ENCODE assay signal across 20 cellular contexts in the genomic region with DNA sequence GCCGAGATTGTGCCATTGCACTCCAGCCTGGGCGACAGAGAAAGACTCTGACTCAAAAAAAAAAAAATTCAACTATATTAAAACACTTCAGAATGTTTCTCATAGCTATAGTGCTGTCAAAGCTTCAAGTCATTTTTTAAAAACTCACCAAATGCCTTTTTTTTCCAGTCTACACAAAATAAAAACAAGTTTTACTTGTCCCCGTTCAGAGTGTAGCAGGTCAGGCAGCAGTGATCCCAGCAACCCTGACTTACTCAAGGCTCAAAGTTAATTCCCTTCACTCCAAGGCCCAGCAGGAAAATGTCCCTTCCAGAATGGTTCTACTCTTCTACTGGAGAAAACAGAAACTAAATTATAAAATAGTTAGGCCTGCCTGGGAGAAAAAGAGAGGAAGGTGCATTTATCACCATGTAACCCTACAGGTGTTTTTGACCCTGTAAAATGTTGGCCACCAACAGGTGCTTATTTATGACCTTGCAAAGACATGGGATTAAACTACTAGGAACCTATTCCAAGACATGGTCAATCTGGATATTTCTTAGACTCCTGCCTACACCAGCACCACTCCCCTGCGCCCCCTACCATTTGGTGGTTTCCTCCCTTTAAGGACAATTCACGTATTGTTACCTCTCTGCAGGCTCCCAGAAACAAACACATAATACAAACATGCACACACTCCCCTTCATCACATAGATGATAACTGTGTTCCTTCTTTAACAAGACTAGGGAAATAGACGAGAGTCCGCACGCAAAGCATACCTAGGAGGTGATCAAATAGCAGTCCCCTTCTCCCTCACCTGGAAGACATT. TPM values are rescaled to one million over a fixed set of nuclear protein-coding genes. Genes with fewer than 3 reads are reported as not detected.
A peak's percentile ranks its signal among the peaks of the same experiment; 100 is the strongest.
DNase-seq lines count a peak whose midpoint lies in the region; ATAC-seq and TF ChIP-seq lines count a peak whose summit lies in the region.
"Had no signal": no experiment of that assay in that cellular context is flagged by ENCODE, and none has a peak within 500 bp of the region (broad histone marks: within the 10 kb centered on the region; RNA-seq: fewer than 3 reads in every experiment).

No MANE protein-coding gene starts in this region.

- H3F3A ChIP-seq in PC-9 (ENCODE audit: insufficient read depth, low read depth) = peaks cover 35% of the 10 kb centered on the region

- BruUV-seq in HCT116 (replicated peaks; lab: Mats Ljungman, UMichigan) (no TSS peak), PC-9 (replicated peaks; lab: Mats Ljungman, UMichigan) (no TSS peak)

- peaks cover 0 to 9% of the 10 kb centered on the region in 2 donors for H3K36me3 Mint-ChIP-seq in CD4-positive, alpha-beta memory T cell

- no peak for DNase-seq in HCT116 (ENCODE audit: low read depth, low spot score)
- no peak for DNase-seq in PC-9
- no peak for DNase-seq in gastrocnemius medialis
- DNase-seq in ureter (ENCODE audit: low spot score) = no peak
- no peak for DNase-seq in CD4-positive, alpha-beta memory T cell
- no peak for DNase-seq in hepatic stellate cell (ENCODE audit: low spot score)
- DNase-seq: activated CD4-positive, alpha-beta T cell treated with anti-CD3 and anti-CD28 coated beads, Interleukin-2, amount 50 U/mL, for 4 hours; activated naive CD4-positive, alpha-beta T cell; AML-193; NCI-H1694 treated with DMSO at 0.1 percent for 48 hours; NCI-H446; pancreas; SHP77; sigmoid colon; stimulated activated naive CD4-positive, alpha-beta T cell; T-helper 1 cell; thyroid gland had no signal

- no peak overlapping the region for H3K9ac ChIP-seq in HCT116 (ENCODE audit: low read length)

- H3K9me2 ChIP-seq in HCT116 (ENCODE audit: insufficient read depth) (no peaks in the 10 kb centered on the region), PC-9 (ENCODE audit: insufficient read depth) (no peaks in the 10 kb centered on the region)

- TF ChIP-seq RAD21 in HCT116 (IDR thresholded peaks at IDR 0.05; ENCODE audit: low read depth) = no peak

- H3K4me3 Mint-ChIP-seq in CD4-positive, alpha-beta memory T cell = peak overlapping the region in 1 of 8 donors; percentile 4

- intact Hi-C loops in HCT116 (cut with micrococcal nuclease) (no loop called here), PC-9 (cut with micrococcal nuclease; ENCODE audit: unreplicated experiment) (no loop called here), gastrocnemius medialis (cut with DNase I; ENCODE audit: low total_unique reads) (loop anchor here (5.0 kb wide), 1 partner anchor 262 kb away; the partner anchor contains the start of gene MT1X)
- intact Hi-C loops in CD4-positive, alpha-beta memory T cell (cut with micrococcal nuclease) = loop anchor here (5.0 kb wide), 1 partner anchor 478 kb away; no protein-coding TSS in a partner anchor

- no peaks in the 10 kb centered on the region for H3K36me3 ChIP-seq in HCT116 (ENCODE audit: control insufficient read depth in 1 of 2, insufficient read depth in 2 of 2, low read length in 2 of 2)
- no peaks in the 10 kb centered on the region for H3K36me3 ChIP-seq in PC-9 (ENCODE audit: low read depth)
- H3K36me3 ChIP-seq in esophagus (ENCODE audit: control insufficient read depth in 2 of 2, insufficient read depth in 2 of 2, low read length in 1 of 2) = no peaks in the 10 kb centered on the region
- no peaks in the 10 kb centered on the region for H3K36me3 ChIP-seq in gastrocnemius medialis
- H3K36me3 ChIP-seq in CD4-positive, alpha-beta memory T cell (ENCODE audit: insufficient read depth, low read length) = no peaks in the 10 kb centered on the region
- H3K36me3 ChIP-seq: ascending aorta, pancreas, sigmoid colon, thyroid gland had no signal

- H2AFZ ChIP-seq in HCT116 (ENCODE audit: low read depth, low read length, poor library complexity, severe bottlenecking) = no peak overlapping the region
- no peak overlapping the region for H2AFZ ChIP-seq in PC-9

- no peaks in the 10 kb centered on the region; the same call in 1 of the 2 replicates for H4K20me1 ChIP-seq in HCT116 (ENCODE audit: insufficient read depth)
- no peaks in the 10 kb centered on the region for H4K20me1 ChIP-seq in PC-9 (ENCODE audit: insufficient read depth)

- H3K9me3 ChIP-seq in HCT116 (ENCODE audit: control insufficient read depth in 1 of 2, insufficient read depth in 1 of 2, low read depth in 1 of 2, low read length in 2 of 2) (no peaks in the 10 kb centered on the region), PC-9 (ENCODE audit: insufficient read depth, low read depth) (no peaks in the 10 kb centered on the region), esophagus (ENCODE audit: control insufficient read depth in 2 of 2, insufficient read depth in 1 of 2, low read depth in 1 of 2, low read length in 1 of 2) (no peaks in the 10 kb centered on the region), gastrocnemius medialis (no peaks in the 10 kb centered on the region)
- no peaks in the 10 kb centered on the region for H3K9me3 ChIP-seq in CD4-positive, alpha-beta memory T cell (ENCODE audit: control insufficient read depth in 1 of 2, low read length in 2 of 2)
- H3K9me3 ChIP-seq: ascending aorta, pancreas, sigmoid colon, thyroid gland had no signal

- no peaks in the 10 kb centered on the region for H3K27me3 Mint-ChIP-seq in CD4-positive, alpha-beta memory T cell

- RAD21 ChIA-PET in HCT116 (lab: Charles Lee; ENCODE audit: low non-redundant PET in 1 of 2, low total read pairs in 2 of 2, uncharacterized antibody in 2 of 2, unreplicated experiment in 2 of 2) = no interaction called here

- TF ChIP-seq POLR2A in HCT116 (IDR thresholded peaks at IDR 0.05; ENCODE audit: borderline replicate concordance, extremely low read depth, insufficient read depth, insufficient read length) (no peak), gastrocnemius medialis (IDR thresholded peaks at IDR 0.05) (no peak)

- H3K9me3 Mint-ChIP-seq in CD4-positive, alpha-beta memory T cell = no peaks in the 10 kb centered on the region

- in situ Hi-C loops in gastrocnemius medialis (cut with MboI; ENCODE audit: low sequenced_read_pairs in 4 of 4) = loop anchor here in 1 of 4 donors (25.0 kb wide), 1 partner anchor 267 kb away; the partner anchor contains the start of gene MT1X

- H3K27me3 ChIP-seq in HCT116 (ENCODE audit: insufficient read depth, low read length) (no peaks in the 10 kb centered on the region), PC-9 (ENCODE audit: insufficient read depth, low read depth) (no peaks in the 10 kb centered on the region), esophagus (ENCODE audit: control insufficient read depth in 1 of 2, insufficient read depth in 2 of 2, low read length in 2 of 2) (no peaks in the 10 kb centered on the region), gastrocnemius medialis (no peaks in the 10 kb centered on the region)
- no peaks in the 10 kb centered on the region for H3K27me3 ChIP-seq in CD4-positive, alpha-beta memory T cell (ENCODE audit: insufficient read depth, low read length)
- H3K27me3 ChIP-seq: ascending aorta, pancreas, sigmoid colon, thyroid gland had no signal

- H3K27ac ChIP-seq in HCT116 (ENCODE audit: low read depth, low read length) (no peak overlapping the region), PC-9 (peak overlapping the region; percentile 71), esophagus (ENCODE audit: low read depth in 2 of 2, low read length in 1 of 2) (peak overlapping the region; percentile 40 to 55), gastrocnemius medialis (peak overlapping the region; percentile 54 to 96 (median 60))
- H3K27ac ChIP-seq in CD4-positive, alpha-beta memory T cell (ENCODE audit: low read depth, low read length) = no peak overlapping the region
- H3K27ac ChIP-seq: ascending aorta, sigmoid colon, thyroid gland, VCaP had no signal

- peaks cover 18 to 51% of the 10 kb centered on the region in 2 experiments for H3K4me1 ChIP-seq in HCT116 (ENCODE audit: control insufficient read depth in 1 of 2, insufficient read depth in 2 of 2, low read length in 2 of 2)
- peaks cover 55% of the 10 kb centered on the region for H3K4me1 ChIP-seq in PC-9 (replicated peaks; ENCODE audit: insufficient read depth)
- H3K4me1 ChIP-seq in esophagus (ENCODE audit: control insufficient read depth in 2 of 2, insufficient read depth in 2 of 2, low read length in 1 of 2) = peaks cover 3 to 4% of the 10 kb centered on the region in 2 donors
- H3K4me1 ChIP-seq in gastrocnemius medialis = peaks cover 73 to 77% of the 10 kb centered on the region in 2 donors
- H3K4me1 ChIP-seq in CD4-positive, alpha-beta memory T cell (ENCODE audit: insufficient read depth, low read length) = peaks cover 48% of the 10 kb centered on the region

- CTCF ChIA-PET in HCT116 (lab: Charles Lee) = interaction anchor here (1.7 kb wide), 1 partner anchor 19 kb away, joined by 3 read pairs; no protein-coding TSS in a partner anchor
- CTCF ChIA-PET in PC-9 (lab: Charles Lee) = no interaction called here
- CTCF ChIA-PET in CD4-positive, alpha-beta memory T cell (lab: Charles Lee; ENCODE audit: partially characterized antibody) = interaction anchor here (1.0 kb wide), 1 partner anchor 31 kb away, joined by 3 read pairs; the partner anchor contains the start of genes NUDT21 and OGFOD1

- peaks cover 88% of the 10 kb centered on the region for H3K79me2 ChIP-seq in HCT116 (ENCODE audit: insufficient read depth, low read length)
- H3K79me2 ChIP-seq in PC-9 (ENCODE audit: low read depth) = peaks cover 98% of the 10 kb centered on the region

- no peak for ATAC-seq in HCT116
- no peak for ATAC-seq in gastrocnemius medialis

- 78 to 80% methylated on average over 8 of the region's 8 CpGs for WGBS in esophagus, 2 donors

- H3K4me1 Mint-ChIP-seq in CD4-positive, alpha-beta memory T cell = peaks cover 40 to 50% (median 44%) of the 10 kb centered on the region in 4 donors

- peak in 1 of 3 experiments; percentile 26; a peak in 1 of 6 replicates for TF ChIP-seq CTCF in HCT116 (IDR thresholded peaks at IDR 0.05 in 2 of 3, conservative IDR thresholded peaks at IDR 0.05 in 1 of 3; ENCODE audit: borderline replicate concordance in 1 of 3, insufficient read depth in 1 of 3, low read depth in 2 of 3, low read length in 2 of 3)
- TF ChIP-seq CTCF in PC-9 (conservative IDR thresholded peaks at IDR 0.05) = no peak
- TF ChIP-seq CTCF in gastrocnemius medialis (IDR thresholded peaks at IDR 0.05 in 4 of 5, conservative IDR thresholded peaks at IDR 0.05 in 1 of 5) = no peak

- POLR2A ChIA-PET in HCT116 (lab: Charles Lee) = interaction anchor here (0.6 kb wide), 1 partner anchor 11 kb away, joined by 3 read pairs; no protein-coding TSS in a partner anchor
- POLR2A ChIA-PET in PC-9 (lab: Charles Lee; ENCODE audit: unreplicated experiment) = interaction anchor here (0.6 kb wide), 1 partner anchor 19 kb away, joined by 3 read pairs; no protein-coding TSS in a partner anchor
- POLR2A ChIA-PET in CD4-positive, alpha-beta memory T cell (lab: Charles Lee; ENCODE audit: partially characterized antibody) = no interaction called here

- H3K4me3 ChIP-seq in HCT116 (replicated peaks in 1 of 2; ENCODE audit: low read depth in 1 of 2, low read length in 2 of 2) (no peak overlapping the region), PC-9 (no peak overlapping the region), esophagus (ENCODE audit: low read depth in 1 of 2, low read length in 2 of 2) (no peak overlapping the region), gastrocnemius medialis (no peak overlapping the region)
- no peak overlapping the region for H3K4me3 ChIP-seq in CD4-positive, alpha-beta memory T cell (ENCODE audit: low read length in 2 of 2)
- H3K4me3 ChIP-seq: ascending aorta, pancreas, sigmoid colon, thyroid gland had no signal

- H3K4me2 ChIP-seq in HCT116 (ENCODE audit: low read length) = peak overlapping the region; percentile 18
- H3K4me2 ChIP-seq in PC-9 = peak overlapping the region; percentile 26

- peak overlapping the region in 3 of 7 donors; percentile 8 to 75 (median 19) for H3K27ac Mint-ChIP-seq in CD4-positive, alpha-beta memory T cell

RNA-seq across cellular contexts. Expression of gene AMFR, which starts 5.4 kb away (rescaled TPM):
- total RNA-seq in HCT116 (2021; ENCODE audit: unreplicated experiment) (66.3 TPM), PC-9 (2021) (89.4 and 132 TPM in 2 replicates), gastrocnemius medialis (100 to 1,000 TPM; 349 to 951 (median 571) TPM), ureter (97.2 TPM)
- 86.3 and 89.3 TPM in 2 replicates for polyA plus RNA-seq in HCT116 (2012)
- 10 to 100 TPM; 57.3 to 62.5 TPM for polyA plus RNA-seq in esophagus
- total RNA-seq in CD4-positive, alpha-beta memory T cell = 10 to 100 TPM; 59.8 to 67.6 TPM
- 10 to 100 TPM; 45.7 to 61.0 TPM for polyA plus RNA-seq in CD4-positive, alpha-beta memory T cell

RNA-seq across cellular contexts. Expression of gene NUDT21, which starts 31.2 kb away (rescaled TPM):
- total RNA-seq in HCT116 (2021; ENCODE audit: unreplicated experiment) = 218 TPM
- 125 and 161 TPM in 2 replicates for polyA plus RNA-seq in HCT116 (2012)
- 139 and 171 TPM in 2 replicates for total RNA-seq in PC-9 (2021)
- 10 to 100 TPM; 29.5 to 40.1 TPM for polyA plus RNA-seq in esophagus
- total RNA-seq in gastrocnemius medialis = 10 to 100 TPM; 24.3 to 71.5 (median 35.9) TPM
- total RNA-seq in ureter = 128 TPM
- total RNA-seq in CD4-positive, alpha-beta memory T cell = 100 to 1,000 TPM; 109 to 110 TPM
- polyA plus RNA-seq in CD4-positive, alpha-beta memory T cell = 10 to 100 TPM; 78.3 to 98.4 TPM

RNA-seq across cellular contexts. Expression of gene OGFOD1, which starts 31.4 kb away (rescaled TPM):
- total RNA-seq in HCT116 (2021; ENCODE audit: unreplicated experiment) (51.6 TPM), PC-9 (2021) (24.8 and 30.0 TPM in 2 replicates), gastrocnemius medialis (100 to 1,000 TPM in 1 of 4 donors, 10 to 100 TPM in 3; 86.1 to 115 (median 92.9) TPM), ureter (44.3 TPM)
- 17.8 and 25.4 TPM in 2 replicates for polyA plus RNA-seq in HCT116 (2012)
- 10 to 100 TPM in 1 of 2 donors, 1 to 10 TPM in 1; 9.9 to 16.8 TPM for polyA plus RNA-seq in esophagus
- total RNA-seq in CD4-positive, alpha-beta memory T cell = 10 to 100 TPM; 42.7 to 47.2 TPM
- polyA plus RNA-seq in CD4-positive, alpha-beta memory T cell = 100 to 1,000 TPM; 115 to 151 TPM

Comparison
In these comparisons a context has a peak if more than half of its experiments do, and no peak if none do; other contexts are left out.
1. H3K27ac ChIP-seq: peak in PC-9 (single experiment), esophagus (2 of 2) and gastrocnemius medialis (4 of 4); none in HCT116 (single experiment) and CD4-positive, alpha-beta memory T cell (single experiment).
2. intact Hi-C loops: an anchor here in gastrocnemius medialis (5.0 kb wide) and CD4-positive, alpha-beta memory T cell (5.0 kb wide); none called in HCT116 and PC-9.